1 cellular context compared by ENCODE assay signal in the genomic region with DNA sequence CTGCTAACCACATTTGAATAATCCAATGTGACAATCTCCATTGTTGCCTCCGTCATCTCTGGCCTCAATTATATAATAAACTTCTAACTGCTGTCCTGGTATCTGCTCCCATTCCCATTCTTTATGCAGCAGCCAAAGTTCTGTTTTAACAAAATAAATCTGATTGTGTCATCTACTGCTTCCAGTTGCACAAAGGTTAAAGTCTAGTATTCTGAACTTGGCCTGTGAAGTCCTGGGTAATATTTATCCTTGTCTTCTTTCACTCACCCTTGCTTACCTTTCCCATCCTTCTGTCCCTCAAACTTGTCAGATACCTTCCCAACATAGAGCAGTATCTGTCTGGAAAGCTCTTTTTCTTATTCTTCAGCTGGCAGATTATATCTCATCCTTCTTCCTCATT.
TF ChIP-seq lines count a peak whose summit lies in the region.

No MANE protein-coding gene starts in this region.

TF ChIP-seq in liver, 16 proteins besides CTCF, POLR2A, EP300 and RAD21 (continued from another document):
- TF ChIP-seq, protein P1, sequence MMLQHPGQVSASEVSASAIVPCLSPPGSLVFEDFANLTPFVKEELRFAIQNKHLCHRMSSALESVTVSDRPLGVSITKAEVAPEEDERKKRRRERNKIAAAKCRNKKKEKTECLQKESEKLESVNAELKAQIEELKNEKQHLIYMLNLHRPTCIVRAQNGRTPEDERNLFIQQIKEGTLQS (IDR thresholded peaks at IDR 0.05) = peak; percentile 65
- TF ChIP-seq RXRA (IDR thresholded peaks at IDR 0.05) (peak; percentile 92 to 93), SP1 (IDR thresholded peaks at IDR 0.05) (peak; percentile 91), FOXA2 (IDR thresholded peaks at IDR 0.05) (peak; percentile 72), FOXA1 (IDR thresholded peaks at IDR 0.05) (peak; percentile 66), TAF1 (conservative IDR thresholded peaks at IDR 0.05) (peak; percentile 34), GABPA (IDR thresholded peaks at IDR 0.05 in 1 of 2, conservative IDR thresholded peaks at IDR 0.05 in 1 of 2) (peak; percentile 30 to 61), EGR1 (IDR thresholded peaks at IDR 0.05; ENCODE audit: low read depth in 2 of 2) (no peak), NR2F2 (IDR thresholded peaks at IDR 0.05) (peak; percentile 46)
- TF ChIP-seq, protein P2, sequence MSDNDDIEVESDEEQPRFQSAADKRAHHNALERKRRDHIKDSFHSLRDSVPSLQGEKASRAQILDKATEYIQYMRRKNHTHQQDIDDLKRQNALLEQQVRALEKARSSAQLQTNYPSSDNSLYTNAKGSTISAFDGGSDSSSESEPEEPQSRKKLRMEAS (IDR thresholded peaks at IDR 0.05) = peak; percentile 77
- TF ChIP-seq, protein P3, sequence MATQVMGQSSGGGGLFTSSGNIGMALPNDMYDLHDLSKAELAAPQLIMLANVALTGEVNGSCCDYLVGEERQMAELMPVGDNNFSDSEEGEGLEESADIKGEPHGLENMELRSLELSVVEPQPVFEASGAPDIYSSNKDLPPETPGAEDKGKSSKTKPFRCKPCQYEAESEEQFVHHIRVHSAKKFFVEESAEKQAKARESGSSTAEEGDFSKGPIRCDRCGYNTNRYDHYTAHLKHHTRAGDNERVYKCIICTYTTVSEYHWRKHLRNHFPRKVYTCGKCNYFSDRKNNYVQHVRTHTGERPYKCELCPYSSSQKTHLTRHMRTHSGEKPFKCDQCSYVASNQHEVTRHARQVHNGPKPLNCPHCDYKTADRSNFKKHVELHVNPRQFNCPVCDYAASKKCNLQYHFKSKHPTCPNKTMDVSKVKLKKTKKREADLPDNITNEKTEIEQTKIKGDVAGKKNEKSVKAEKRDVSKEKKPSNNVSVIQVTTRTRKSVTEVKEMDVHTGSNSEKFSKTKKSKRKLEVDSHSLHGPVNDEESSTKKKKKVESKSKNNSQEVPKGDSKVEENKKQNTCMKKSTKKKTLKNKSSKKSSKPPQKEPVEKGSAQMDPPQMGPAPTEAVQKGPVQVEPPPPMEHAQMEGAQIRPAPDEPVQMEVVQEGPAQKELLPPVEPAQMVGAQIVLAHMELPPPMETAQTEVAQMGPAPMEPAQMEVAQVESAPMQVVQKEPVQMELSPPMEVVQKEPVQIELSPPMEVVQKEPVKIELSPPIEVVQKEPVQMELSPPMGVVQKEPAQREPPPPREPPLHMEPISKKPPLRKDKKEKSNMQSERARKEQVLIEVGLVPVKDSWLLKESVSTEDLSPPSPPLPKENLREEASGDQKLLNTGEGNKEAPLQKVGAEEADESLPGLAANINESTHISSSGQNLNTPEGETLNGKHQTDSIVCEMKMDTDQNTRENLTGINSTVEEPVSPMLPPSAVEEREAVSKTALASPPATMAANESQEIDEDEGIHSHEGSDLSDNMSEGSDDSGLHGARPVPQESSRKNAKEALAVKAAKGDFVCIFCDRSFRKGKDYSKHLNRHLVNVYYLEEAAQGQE (IDR thresholded peaks at IDR 0.05) = peak; percentile 62
